2 cellular contexts compared by ENCODE assay signal in the genomic region with DNA sequence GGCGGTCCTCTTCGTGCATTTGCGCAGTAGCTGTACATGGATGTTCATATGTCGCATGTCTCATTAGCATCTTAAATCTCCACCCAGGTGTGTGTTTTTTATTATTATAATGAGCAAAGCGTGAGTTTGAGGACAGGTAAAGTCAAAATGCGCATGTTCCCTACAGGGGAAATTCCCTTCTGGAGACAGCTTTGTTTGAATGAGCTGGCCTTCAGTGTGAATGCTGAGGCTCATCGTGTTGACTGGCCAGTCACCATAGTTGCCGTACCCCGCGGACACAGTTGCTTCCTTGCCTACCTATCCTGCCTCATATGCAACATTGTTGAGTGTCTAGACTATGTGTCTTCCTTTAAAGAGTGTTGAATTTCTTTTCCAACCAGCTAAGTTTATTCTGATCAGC.
TF ChIP-seq lines count a peak whose summit lies in the region.

No MANE protein-coding gene starts in this region.

TF ChIP-seq in GM23338, 12 proteins besides CTCF, POLR2A, EP300 and RAD21 (continued from another document):
- TF ChIP-seq REST (IDR thresholded peaks at IDR 0.05; ENCODE audit: unreplicated experiment) (no peak), ZNF114 (CRISPR knock-in tag; IDR thresholded peaks at IDR 0.05) (no peak), EZH2phosphoT487 (IDR thresholded peaks at IDR 0.05; ENCODE audit: unreplicated experiment) (no peak), ETS1 (IDR thresholded peaks at IDR 0.05) (no peak), EZH2 (IDR thresholded peaks at IDR 0.05; ENCODE audit: low read depth, unreplicated experiment) (no peak), ZNF462 (CRISPR knock-in tag; IDR thresholded peaks at IDR 0.05) (no peak), CREB1 (CRISPR knock-in tag; IDR thresholded peaks at IDR 0.05; ENCODE audit: low read depth) (no peak), POLR2AphosphoS5 (IDR thresholded peaks at IDR 0.05; ENCODE audit: low read depth) (no peak), NANOG (IDR thresholded peaks at IDR 0.05; ENCODE audit: borderline replicate concordance) (no peak), STAT1 (IDR thresholded peaks at IDR 0.05; ENCODE audit: unreplicated experiment) (no peak)

TF ChIP-seq in WTC11, 78 proteins besides CTCF, POLR2A, EP300 and RAD21 (continued from another document):
- TF ChIP-seq CBFB (CRISPR knock-in tag; IDR thresholded peaks at IDR 0.05; ENCODE audit: low read depth) (no peak), NR3C1 (CRISPR knock-in tag; conservative IDR thresholded peaks at IDR 0.05; ENCODE audit: low read depth) (no peak), TEAD4 (CRISPR knock-in tag; IDR thresholded peaks at IDR 0.05) (no peak), MLX (CRISPR knock-in tag; IDR thresholded peaks at IDR 0.05) (no peak), ZNF121 (CRISPR knock-in tag; IDR thresholded peaks at IDR 0.05) (no peak)
- TF ChIP-seq, protein P1, sequence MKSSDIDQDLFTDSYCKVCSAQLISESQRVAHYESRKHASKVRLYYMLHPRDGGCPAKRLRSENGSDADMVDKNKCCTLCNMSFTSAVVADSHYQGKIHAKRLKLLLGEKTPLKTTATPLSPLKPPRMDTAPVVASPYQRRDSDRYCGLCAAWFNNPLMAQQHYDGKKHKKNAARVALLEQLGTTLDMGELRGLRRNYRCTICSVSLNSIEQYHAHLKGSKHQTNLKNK (CRISPR knock-in tag; IDR thresholded peaks at IDR 0.05), result no peak
TF ChIP-seq in WTC11: peak in this region for 0.
